In the genomic region with DNA sequence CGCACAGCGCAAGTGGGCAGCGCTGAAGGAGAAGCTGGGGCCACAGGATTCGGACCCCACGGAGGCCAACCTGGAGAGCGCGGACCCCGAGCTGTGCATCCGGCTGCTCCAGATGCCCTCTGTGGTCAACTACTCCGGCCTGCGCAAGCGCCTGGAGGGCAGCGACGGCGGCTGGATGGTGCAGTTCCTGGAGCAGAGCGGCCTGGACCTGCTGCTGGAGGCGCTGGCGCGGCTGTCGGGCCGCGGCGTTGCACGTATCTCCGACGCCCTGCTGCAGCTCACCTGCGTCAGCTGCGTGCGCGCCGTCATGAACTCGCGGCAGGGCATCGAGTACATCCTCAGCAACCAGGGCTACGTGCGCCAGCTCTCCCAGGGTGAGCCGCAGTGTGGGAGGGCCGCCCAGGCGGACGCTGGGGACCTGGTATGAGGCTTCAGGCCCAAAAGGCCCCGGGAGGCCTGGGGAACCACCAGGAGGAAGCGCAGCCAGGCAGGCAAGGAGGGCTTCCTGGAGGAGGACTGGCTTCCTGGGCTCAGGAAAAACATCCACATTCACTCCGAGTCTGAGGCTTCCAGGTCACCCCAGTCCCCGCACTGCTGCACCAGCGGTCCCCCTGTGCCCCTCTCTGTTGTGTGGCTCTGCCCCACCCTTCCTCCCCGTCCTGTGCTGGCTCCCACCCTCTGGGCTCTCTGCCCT, we compare ENCODE assay signal across 1 cellular context.
TF ChIP-seq lines count a peak whose summit lies in the region.

No MANE protein-coding gene starts in this region.

TF ChIP-seq in HepG2, 621 proteins besides CTCF, POLR2A, EP300 and RAD21:
- TF ChIP-seq DNMT3B (CRISPR knock-in tag; conservative IDR thresholded peaks at IDR 0.05) (no peak), ELF1 (CRISPR knock-in tag; IDR thresholded peaks at IDR 0.05) (no peak), HOXA3 (CRISPR knock-in tag; IDR thresholded peaks at IDR 0.05) (0 out of 2 replicates have a peak, but pooled peaks have one; percentile 15)
- TF ChIP-seq, protein P1, sequence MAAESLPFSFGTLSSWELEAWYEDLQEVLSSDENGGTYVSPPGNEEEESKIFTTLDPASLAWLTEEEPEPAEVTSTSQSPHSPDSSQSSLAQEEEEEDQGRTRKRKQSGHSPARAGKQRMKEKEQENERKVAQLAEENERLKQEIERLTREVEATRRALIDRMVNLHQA (CRISPR knock-in tag; IDR thresholded peaks at IDR 0.05), result no peak
